23 cellular contexts compared by ENCODE assay signal in the genomic region with DNA sequence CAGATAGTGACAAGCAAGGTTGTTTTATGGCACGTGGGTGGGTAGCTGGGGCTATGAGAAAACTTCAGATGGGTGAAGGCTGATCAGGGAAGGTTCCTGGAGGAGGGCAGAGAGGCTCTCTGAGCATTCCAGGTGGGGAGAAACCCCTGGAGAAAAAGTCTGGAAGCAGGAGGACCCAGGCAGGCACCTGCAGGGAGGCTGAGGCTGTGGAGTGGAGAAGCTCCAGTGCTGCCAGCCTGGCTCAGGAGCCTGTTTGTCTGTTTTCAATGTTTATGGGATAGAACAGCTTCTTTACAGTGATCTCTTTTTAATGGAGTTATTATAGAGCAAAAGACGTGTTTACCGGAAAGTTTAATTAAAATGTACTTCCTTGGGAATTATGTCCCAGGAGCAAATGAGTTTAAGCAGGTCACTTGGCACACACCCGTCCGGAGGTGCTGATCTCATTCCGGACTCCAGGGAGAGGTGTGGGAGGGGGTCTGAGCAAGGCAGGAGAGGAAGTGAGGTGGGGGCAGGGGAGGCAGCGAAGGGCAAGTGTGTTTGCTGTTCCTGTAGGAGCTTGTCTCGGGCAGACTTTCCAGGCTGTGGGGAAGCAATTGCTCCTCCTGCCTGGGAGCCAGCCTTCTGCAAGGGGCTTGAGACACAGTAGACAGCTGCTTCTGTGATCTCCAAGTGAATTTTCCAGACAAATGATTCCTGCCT.
DNase-seq lines count a peak whose midpoint lies in the region; ATAC-seq and TF ChIP-seq lines count a peak whose summit lies in the region.
"Had no signal": no experiment of that assay in that cellular context is flagged by ENCODE, and none has a peak within 500 bp of the region (broad histone marks: within the 10 kb centered on the region; RNA-seq: fewer than 3 reads in every experiment).

No MANE protein-coding gene starts in this region.

- H3K27me3 Mint-ChIP-seq in mesothelial cell of epicardium (ENCODE audit: low read depth) = no peaks in the 10 kb centered on the region
- peaks cover 5% of the 10 kb centered on the region for H3K27me3 Mint-ChIP-seq in type B pancreatic cell
- H3K27me3 Mint-ChIP-seq: activated CD4-positive, alpha-beta T cell treated with anti-CD3 and anti-CD28 coated beads for 36 hours had no signal

- H3K27ac Mint-ChIP-seq in mesothelial cell of epicardium (peak overlapping the region; percentile 44), type B pancreatic cell (peak overlapping the region; percentile 55)
- H3K27ac Mint-ChIP-seq: activated CD4-positive, alpha-beta T cell treated with anti-CD3 and anti-CD28 coated beads for 36 hours; activated naive CD8-positive, alpha-beta T cell treated with anti-CD3 and anti-CD28 coated beads, Interleukin-2, amount 50 U/mL, for 24 hours; CD14-positive monocyte had no signal

- peak; percentile 11 for DNase-seq in NCI-H82 treated with DMSO at 0.1 percent for 48 hours (lab: John Stamatoyannopoulos, UW; ENCODE audit: unreplicated experiment)
- DNase-seq in epithelial cell of esophagus (ENCODE audit: low read depth) = peak; percentile 8
- DNase-seq in mesothelial cell of epicardium (ENCODE audit: low spot score in 2 of 2, unreplicated experiment in 2 of 2) = no peak
- no peak for DNase-seq in type B pancreatic cell (ENCODE audit: extremely low spot score, unreplicated experiment)
- no peak for DNase-seq in AML-193 (lab: John Stamatoyannopoulos, UW)
- DNase-seq: activated CD4-positive, alpha-beta T cell treated with anti-CD3 and anti-CD28 coated beads for 36 hours; activated gamma-delta T cell treated with Interleukin-2 at 50 U/mL for 16 hours; activated naive CD8-positive, alpha-beta T cell treated with anti-CD3 and anti-CD28 coated beads, Interleukin-2, amount 50 U/mL, for 24 hours; foreskin melanocyte; hypothalamus; kidney; MM.1S; NCI-H1417 treated with DMSO at 0.1 percent for 48 hours; NCI-H2081 treated with DMSO at 0.1 percent for 48 hours; PC-3; SHP77; stimulated activated CD4-positive, alpha-beta T cell treated with anti-CD3 and anti-CD28 coated beads, Interleukin-2, amount 100 ng/mL, for 24 hours; substantia nigra had no signal

- ATAC-seq in GM21423 (IDR thresholded peaks at IDR 0.05; ENCODE audit: unreplicated experiment) (no peak), HG03520 (IDR thresholded peaks at IDR 0.05; ENCODE audit: unreplicated experiment) (no peak)
- ATAC-seq: activated CD4-positive, alpha-beta T cell treated with anti-CD3 and anti-CD28 coated beads for 36 hours; activated naive CD8-positive, alpha-beta T cell treated with anti-CD3 and anti-CD28 coated beads, Interleukin-2, amount 50 U/mL, for 24 hours; PC-3 had no signal

- H3K4me1 Mint-ChIP-seq in mesothelial cell of epicardium (peaks cover 12% of the 10 kb centered on the region), type B pancreatic cell (ENCODE audit: unreplicated experiment) (peaks cover 21% of the 10 kb centered on the region)
- H3K4me1 Mint-ChIP-seq: activated CD4-positive, alpha-beta T cell treated with anti-CD3 and anti-CD28 coated beads for 36 hours; activated naive CD8-positive, alpha-beta T cell treated with anti-CD3 and anti-CD28 coated beads, Interleukin-2, amount 50 U/mL, for 24 hours; CD14-positive monocyte had no signal

- H3K4me3 ChIP-seq in epithelial cell of esophagus (ENCODE audit: low read length) = no peak overlapping the region
- H3K4me3 ChIP-seq: lung, smooth muscle cell had no signal

- H3K9me3 Mint-ChIP-seq in mesothelial cell of epicardium = no peaks in the 10 kb centered on the region
- H3K9me3 Mint-ChIP-seq in type B pancreatic cell = no peaks in the 10 kb centered on the region
- H3K9me3 Mint-ChIP-seq: activated naive CD8-positive, alpha-beta T cell treated with anti-CD3 and anti-CD28 coated beads, Interleukin-2, amount 50 U/mL, for 24 hours had no signal

- H3K4me3 Mint-ChIP-seq in mesothelial cell of epicardium = no peak overlapping the region
- peak overlapping the region; percentile 53 for H3K4me3 Mint-ChIP-seq in type B pancreatic cell
- H3K4me3 Mint-ChIP-seq: activated CD4-positive, alpha-beta T cell treated with anti-CD3 and anti-CD28 coated beads for 36 hours; activated naive CD8-positive, alpha-beta T cell treated with anti-CD3 and anti-CD28 coated beads, Interleukin-2, amount 50 U/mL, for 24 hours; CD14-positive monocyte had no signal

- TF ChIP-seq CTCF in epithelial cell of esophagus (IDR thresholded peaks at IDR 0.05; ENCODE audit: insufficient read depth, low read depth, low read length, missing control alignments) (no peak), mesothelial cell of epicardium (IDR thresholded peaks at IDR 0.05; ENCODE audit: unreplicated experiment) (no peak), type B pancreatic cell (conservative IDR thresholded peaks at IDR 0.05) (no peak)

- H3K36me3 Mint-ChIP-seq in mesothelial cell of epicardium (no peaks in the 10 kb centered on the region), type B pancreatic cell (no peaks in the 10 kb centered on the region)
- H3K36me3 Mint-ChIP-seq: CD14-positive monocyte had no signal

Comparison
In these comparisons a context has a peak if more than half of its experiments do, and no peak if none do; other contexts are left out.
1. DNase-seq: peak in NCI-H82 treated with DMSO at 0.1 percent for 48 hours (single experiment) and epithelial cell of esophagus (single experiment); none in mesothelial cell of epicardium (0 of 2), type B pancreatic cell (single experiment) and AML-193 (0 of 2).